Comparison of ENCODE assay signal across 20 cellular contexts in the genomic region with DNA sequence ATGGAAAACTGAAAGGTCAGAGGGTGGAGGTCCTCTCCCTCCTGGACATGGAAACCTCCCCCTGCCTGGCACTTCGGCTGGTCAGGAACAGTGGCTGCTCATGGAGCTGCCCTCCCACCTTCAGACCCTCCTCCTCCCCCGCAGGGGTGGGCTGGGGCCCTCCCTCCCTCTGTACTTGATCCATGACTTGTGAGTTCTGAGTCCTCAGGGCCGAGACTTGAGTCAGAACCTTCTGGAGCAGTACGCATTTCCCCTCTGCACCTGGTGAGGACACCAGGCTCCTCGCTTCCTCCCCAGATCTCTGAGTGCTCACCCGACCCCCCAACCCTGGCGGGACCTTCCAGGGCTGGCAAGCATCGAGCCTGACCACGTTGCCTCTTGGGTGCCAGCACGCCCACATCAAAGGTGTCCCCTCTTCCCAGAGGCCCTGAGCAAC.
DNase-seq lines count a peak whose midpoint lies in the region; ATAC-seq and TF ChIP-seq lines count a peak whose summit lies in the region.
"Had no signal": no experiment of that assay in that cellular context is flagged by ENCODE, and none has a peak within 500 bp of the region (broad histone marks: within the 10 kb centered on the region; RNA-seq: fewer than 3 reads in every experiment).

No MANE protein-coding gene starts in this region.

- POLR2A ChIA-PET in PC-9 (lab: Charles Lee; ENCODE audit: unreplicated experiment): no interaction called here

- H3K4me3 Mint-ChIP-seq in activated naive CD8-positive, alpha-beta T cell treated with anti-CD3 and anti-CD28 coated beads, Interleukin-2, amount 50 U/mL, for 24 hours: peak overlapping the region; percentile 23
- H3K4me3 Mint-ChIP-seq in activated naive CD8-positive, alpha-beta T cell treated with anti-CD3 and anti-CD28 coated beads for 36 hours: no peak overlapping the region
- H3K4me3 Mint-ChIP-seq in glutamatergic neuron (ENCODE audit: unreplicated experiment) (peak overlapping the region; percentile 38), osteocyte (ENCODE audit: unreplicated experiment) (no peak overlapping the region)
- H3K4me3 Mint-ChIP-seq in stimulated activated naive CD8-positive, alpha-beta T cell treated with anti-CD3 and anti-CD28 coated beads, Interleukin-15, Interleukin-2, amounts not matched to agents 100 ng/mL and 50 ng/mL, for 24 hours: peak overlapping the region; percentile 66

- H3K79me2 ChIP-seq in OCI-LY3 (ENCODE audit: low read length): peaks cover 21% of the 10 kb centered on the region
- no peaks in the 10 kb centered on the region for H3K79me2 ChIP-seq in PC-9 (ENCODE audit: low read depth)

- TF ChIP-seq CTCF in OCI-LY3 (IDR thresholded peaks at IDR 0.05; ENCODE audit: low read depth, low read length): no peak
- no peak for TF ChIP-seq CTCF in glutamatergic neuron (IDR thresholded peaks at IDR 0.05; ENCODE audit: partially characterized antibody, unreplicated experiment)
- TF ChIP-seq CTCF in osteocyte (IDR thresholded peaks at IDR 0.05): no peak
- TF ChIP-seq CTCF in PC-9 (conservative IDR thresholded peaks at IDR 0.05): no peak

- BruUV-seq in PC-9 (replicated peaks; lab: Mats Ljungman, UMichigan): no TSS peak

- H3K27me3 Mint-ChIP-seq in activated naive CD8-positive, alpha-beta T cell treated with anti-CD3 and anti-CD28 coated beads, Interleukin-2, amount 50 U/mL, for 24 hours: no peaks in the 10 kb centered on the region
- H3K27me3 Mint-ChIP-seq in activated naive CD8-positive, alpha-beta T cell treated with anti-CD3 and anti-CD28 coated beads for 36 hours: peaks cover 24% of the 10 kb centered on the region
- H3K27me3 Mint-ChIP-seq in glutamatergic neuron (ENCODE audit: unreplicated experiment) (peaks cover 29% of the 10 kb centered on the region), osteocyte (ENCODE audit: unreplicated experiment) (no peaks in the 10 kb centered on the region)
- no peaks in the 10 kb centered on the region for H3K27me3 Mint-ChIP-seq in stimulated activated naive CD8-positive, alpha-beta T cell treated with anti-CD3 and anti-CD28 coated beads, Interleukin-15, Interleukin-2, amounts not matched to agents 100 ng/mL and 50 ng/mL, for 24 hours
- H3K27me3 Mint-ChIP-seq: progenitor cell of endocrine pancreas had no signal

- H3K27ac Mint-ChIP-seq in activated naive CD8-positive, alpha-beta T cell treated with anti-CD3 and anti-CD28 coated beads, Interleukin-2, amount 50 U/mL, for 24 hours: peak overlapping the region; percentile 32
- no peak overlapping the region for H3K27ac Mint-ChIP-seq in activated naive CD8-positive, alpha-beta T cell treated with anti-CD3 and anti-CD28 coated beads for 36 hours
- H3K27ac Mint-ChIP-seq in glutamatergic neuron (ENCODE audit: unreplicated experiment) (peak overlapping the region; percentile 62), osteocyte (ENCODE audit: unreplicated experiment) (no peak overlapping the region)
- peak overlapping the region; percentile 79 for H3K27ac Mint-ChIP-seq in stimulated activated naive CD8-positive, alpha-beta T cell treated with anti-CD3 and anti-CD28 coated beads, Interleukin-15, Interleukin-2, amounts not matched to agents 100 ng/mL and 50 ng/mL, for 24 hours
- H3K27ac Mint-ChIP-seq: activated T-cell treated with anti-CD3 and anti-CD28 coated beads, Interleukin-2, amount 50 U/mL, for 72 hours; progenitor cell of endocrine pancreas had no signal

- no peaks in the 10 kb centered on the region for H3K36me3 Mint-ChIP-seq in activated naive CD8-positive, alpha-beta T cell treated with anti-CD3 and anti-CD28 coated beads, Interleukin-2, amount 50 U/mL, for 24 hours (ENCODE audit: low read depth)
- no peaks in the 10 kb centered on the region for H3K36me3 Mint-ChIP-seq in activated naive CD8-positive, alpha-beta T cell treated with anti-CD3 and anti-CD28 coated beads for 36 hours
- H3K36me3 Mint-ChIP-seq in glutamatergic neuron (ENCODE audit: unreplicated experiment) (peaks cover 5% of the 10 kb centered on the region), osteocyte (ENCODE audit: unreplicated experiment) (peaks cover 14% of the 10 kb centered on the region)
- no peaks in the 10 kb centered on the region for H3K36me3 Mint-ChIP-seq in stimulated activated naive CD8-positive, alpha-beta T cell treated with anti-CD3 and anti-CD28 coated beads, Interleukin-15, Interleukin-2, amounts not matched to agents 100 ng/mL and 50 ng/mL, for 24 hours (ENCODE audit: low read depth)

- H3K4me1 ChIP-seq in OCI-LY3 (ENCODE audit: low read length) (peaks cover 59% of the 10 kb centered on the region), PC-9 (replicated peaks; ENCODE audit: insufficient read depth) (peaks cover 7% of the 10 kb centered on the region; the same call in 1 of the 2 replicates)

- no peaks in the 10 kb centered on the region for H3F3A ChIP-seq in PC-9 (ENCODE audit: insufficient read depth, low read depth)

- H3K9ac ChIP-seq in OCI-LY3 (ENCODE audit: low read length): peak overlapping the region; percentile 62
- H3K9ac ChIP-seq: GM23248 had no signal

- peak; percentile 20 for DNase-seq in activated naive CD8-positive, alpha-beta T cell treated with anti-CD3 and anti-CD28 coated beads, Interleukin-2, amount 50 U/mL, for 24 hours
- DNase-seq in activated naive CD8-positive, alpha-beta T cell treated with anti-CD3 and anti-CD28 coated beads for 36 hours: no peak
- peak; percentile 22 for DNase-seq in glutamatergic neuron
- no peak for DNase-seq in osteocyte (ENCODE audit: extremely low spot score, unreplicated experiment)
- no peak for DNase-seq in PC-9
- DNase-seq: ACHN; activated CD4-positive, alpha-beta T cell treated with anti-CD3 and anti-CD28 coated beads for 4 hours; activated T-cell treated with anti-CD3 and anti-CD28 coated beads, Interleukin-2, amount 50 U/mL, for 72 hours; Calu3; NCI-H1417 treated with DMSO at 0.1 percent for 48 hours; NCI-H2227 treated with DMSO at 0.1 percent for 48 hours; stimulated activated naive CD4-positive, alpha-beta T cell treated with Interleukin-2 at 50 U/mL for 16 hours had no signal

- H3K36me3 ChIP-seq in OCI-LY3 (replicated peaks; ENCODE audit: low read depth, low read length) (peaks cover 6% of the 10 kb centered on the region), PC-9 (ENCODE audit: low read depth) (no peaks in the 10 kb centered on the region)
- H3K36me3 ChIP-seq: vagina had no signal

- H3K4me3 ChIP-seq in OCI-LY3 (ENCODE audit: low read length): peak overlapping the region; percentile 42
- H3K4me3 ChIP-seq in PC-9: no peak overlapping the region
- H3K4me3 ChIP-seq: GM12878, GM23248, vagina had no signal

- no peaks in the 10 kb centered on the region for H3K9me2 ChIP-seq in PC-9 (ENCODE audit: insufficient read depth)

- CTCF ChIA-PET in PC-9 (lab: Charles Lee): no interaction called here

- no peak overlapping the region for H2AFZ ChIP-seq in OCI-LY3 (ENCODE audit: low read depth, low read length)
- no peak overlapping the region for H2AFZ ChIP-seq in PC-9
- H2AFZ ChIP-seq: GM23248 had no signal

- H3K9me3 ChIP-seq in OCI-LY3 (ENCODE audit: insufficient read depth, low read length) (no peaks in the 10 kb centered on the region), PC-9 (ENCODE audit: insufficient read depth, low read depth) (no peaks in the 10 kb centered on the region)
- H3K9me3 ChIP-seq: vagina had no signal

- H4K20me1 ChIP-seq in OCI-LY3 (ENCODE audit: insufficient read depth, low read length) (no peaks in the 10 kb centered on the region), PC-9 (ENCODE audit: insufficient read depth) (no peaks in the 10 kb centered on the region)

- H3K4me2 ChIP-seq in OCI-LY3 (ENCODE audit: low read length): peak overlapping the region; percentile 63
- H3K4me2 ChIP-seq in PC-9: no peak overlapping the region

- no peak for ATAC-seq in activated naive CD8-positive, alpha-beta T cell treated with anti-CD3 and anti-CD28 coated beads, Interleukin-2, amount 50 U/mL, for 24 hours
- no peak for ATAC-seq in GM19324 (IDR thresholded peaks at IDR 0.05; ENCODE audit: low FRiP score, unreplicated experiment)
- ATAC-seq: activated T-cell treated with anti-CD3 and anti-CD28 coated beads, Interleukin-2, amount 50 U/mL, for 72 hours; left lobe of liver had no signal

- intact Hi-C loops in PC-9 (cut with micrococcal nuclease; ENCODE audit: unreplicated experiment): no loop called here

- H3K27me3 ChIP-seq in OCI-LY3 (ENCODE audit: low read depth, low read length): no peaks in the 10 kb centered on the region
- no peaks in the 10 kb centered on the region for H3K27me3 ChIP-seq in PC-9 (ENCODE audit: insufficient read depth, low read depth)
- H3K27me3 ChIP-seq: vagina had no signal

- peaks cover 63% of the 10 kb centered on the region for H3K4me1 Mint-ChIP-seq in activated naive CD8-positive, alpha-beta T cell treated with anti-CD3 and anti-CD28 coated beads, Interleukin-2, amount 50 U/mL, for 24 hours
- peaks cover 5% of the 10 kb centered on the region for H3K4me1 Mint-ChIP-seq in activated naive CD8-positive, alpha-beta T cell treated with anti-CD3 and anti-CD28 coated beads for 36 hours
- H3K4me1 Mint-ChIP-seq in glutamatergic neuron (ENCODE audit: low read depth, unreplicated experiment) (peaks cover 17% of the 10 kb centered on the region), osteocyte (ENCODE audit: unreplicated experiment) (peaks cover 30% of the 10 kb centered on the region)
- H3K4me1 Mint-ChIP-seq in stimulated activated naive CD8-positive, alpha-beta T cell treated with anti-CD3 and anti-CD28 coated beads, Interleukin-15, Interleukin-2, amounts not matched to agents 100 ng/mL and 50 ng/mL, for 24 hours (ENCODE audit: low read depth): peaks cover 61% of the 10 kb centered on the region

- H3K27ac ChIP-seq in OCI-LY3 (ENCODE audit: low read length): peak overlapping the region; percentile 98
- H3K27ac ChIP-seq in PC-9: no peak overlapping the region
- H3K27ac ChIP-seq: GM23248, vagina had no signal

- H3K9me3 Mint-ChIP-seq in activated naive CD8-positive, alpha-beta T cell treated with anti-CD3 and anti-CD28 coated beads, Interleukin-2, amount 50 U/mL, for 24 hours: no peaks in the 10 kb centered on the region
- H3K9me3 Mint-ChIP-seq in activated naive CD8-positive, alpha-beta T cell treated with anti-CD3 and anti-CD28 coated beads for 36 hours: no peaks in the 10 kb centered on the region
- H3K9me3 Mint-ChIP-seq in glutamatergic neuron (ENCODE audit: unreplicated experiment) (peaks cover 22% of the 10 kb centered on the region), osteocyte (ENCODE audit: unreplicated experiment) (no peaks in the 10 kb centered on the region)
- no peaks in the 10 kb centered on the region for H3K9me3 Mint-ChIP-seq in stimulated activated naive CD8-positive, alpha-beta T cell treated with anti-CD3 and anti-CD28 coated beads, Interleukin-15, Interleukin-2, amounts not matched to agents 100 ng/mL and 50 ng/mL, for 24 hours
- H3K9me3 Mint-ChIP-seq: activated T-cell treated with anti-CD3 and anti-CD28 coated beads, Interleukin-2, amount 50 U/mL, for 72 hours had no signal

Comparison
In these comparisons a context has a peak if more than half of its experiments do, and no peak if none do; other contexts are left out.
1. DNase-seq: peak in activated naive CD8-positive, alpha-beta T cell treated with anti-CD3 and anti-CD28 coated beads, Interleukin-2, amount 50 U/mL, for 24 hours (single experiment) and glutamatergic neuron (single experiment); none in activated naive CD8-positive, alpha-beta T cell treated with anti-CD3 and anti-CD28 coated beads for 36 hours (single experiment), osteocyte (single experiment) and PC-9 (0 of 2).
2. H3K27ac Mint-ChIP-seq: peak in activated naive CD8-positive, alpha-beta T cell treated with anti-CD3 and anti-CD28 coated beads, Interleukin-2, amount 50 U/mL, for 24 hours (single experiment), glutamatergic neuron (single experiment) and stimulated activated naive CD8-positive, alpha-beta T cell treated with anti-CD3 and anti-CD28 coated beads, Interleukin-15, Interleukin-2, amounts not matched to agents 100 ng/mL and 50 ng/mL, for 24 hours (single experiment); none in activated naive CD8-positive, alpha-beta T cell treated with anti-CD3 and anti-CD28 coated beads for 36 hours (single experiment) and osteocyte (single experiment).
3. H3K4me3 Mint-ChIP-seq: peak in activated naive CD8-positive, alpha-beta T cell treated with anti-CD3 and anti-CD28 coated beads, Interleukin-2, amount 50 U/mL, for 24 hours (single experiment), glutamatergic neuron (single experiment) and stimulated activated naive CD8-positive, alpha-beta T cell treated with anti-CD3 and anti-CD28 coated beads, Interleukin-15, Interleukin-2, amounts not matched to agents 100 ng/mL and 50 ng/mL, for 24 hours (single experiment); none in activated naive CD8-positive, alpha-beta T cell treated with anti-CD3 and anti-CD28 coated beads for 36 hours (single experiment) and osteocyte (single experiment).